In the genomic region with DNA sequence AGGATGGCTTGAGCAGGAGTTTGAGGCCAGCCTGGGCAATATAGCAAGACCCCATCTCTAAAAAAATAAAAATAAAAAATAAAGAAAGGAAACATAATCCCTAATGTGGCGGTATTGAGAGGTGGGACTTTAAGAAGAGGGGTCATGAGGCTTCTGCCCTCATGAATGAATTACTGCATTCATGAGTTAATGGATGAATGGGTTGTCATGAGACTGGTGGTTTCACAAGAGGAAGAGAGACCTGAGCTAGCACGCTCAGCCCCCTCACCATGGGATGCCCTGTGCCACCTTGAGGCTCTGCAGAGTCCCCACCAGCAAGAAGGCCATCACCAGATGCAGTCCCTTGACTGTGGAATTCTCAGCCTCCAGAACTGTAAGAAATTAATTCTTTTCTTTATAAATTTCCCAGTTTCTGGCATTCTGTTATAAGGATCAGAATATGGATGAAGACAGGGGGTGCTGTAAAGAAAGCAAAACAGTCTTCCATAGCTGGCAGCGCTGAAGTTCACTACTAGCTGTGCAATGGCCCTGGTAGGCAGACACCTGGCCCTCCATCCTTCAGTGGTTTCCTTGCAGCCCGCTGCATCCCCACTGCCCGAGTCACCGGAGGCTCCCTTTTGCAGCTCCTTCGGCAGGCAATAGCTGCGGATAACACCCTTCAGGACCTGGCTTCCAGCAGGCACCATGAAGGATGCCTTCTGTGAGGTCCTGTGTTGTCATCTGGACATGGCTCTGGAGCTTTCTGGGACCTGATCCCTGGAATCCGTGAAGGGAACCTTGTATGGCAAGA, we compare ENCODE assay signal across 18 cellular contexts. TPM values are rescaled to one million over a fixed set of nuclear protein-coding genes. Genes with fewer than 3 reads are reported as not detected.
DNase-seq lines count a peak whose midpoint lies in the region; ATAC-seq and TF ChIP-seq lines count a peak whose summit lies in the region.
"Had no signal": no experiment of that assay in that cellular context is flagged by ENCODE, and none has a peak within 500 bp of the region (broad histone marks: within the 10 kb centered on the region; RNA-seq: fewer than 3 reads in every experiment).

No MANE protein-coding gene starts in this region.

- H3K36me3 Mint-ChIP-seq in chondrocyte (ENCODE audit: low read depth) (no peaks in the 10 kb centered on the region), mesothelial cell of epicardium (no peaks in the 10 kb centered on the region)
- H3K36me3 Mint-ChIP-seq: CD4-positive, alpha-beta memory T cell had no signal

- no peaks in the 10 kb centered on the region for H3K9me3 Mint-ChIP-seq in chondrocyte (ENCODE audit: low read depth)
- no peaks in the 10 kb centered on the region for H3K9me3 Mint-ChIP-seq in mesothelial cell of epicardium
- H3K9me3 Mint-ChIP-seq: GM23338, HFFc6 had no signal

- DNase-seq in chondrocyte (ENCODE audit: low spot score) (peak; percentile 52), posterior vena cava (ENCODE audit: low spot score) (peak; percentile 41), NCI-H2029 (lab: John Stamatoyannopoulos, UW) (no peak), SK-N-DZ (ENCODE audit: low spot score) (no peak), mesothelial cell of epicardium (ENCODE audit: low spot score in 2 of 2, unreplicated experiment in 2 of 2) (no peak), amniotic stem cell (lab: John Stamatoyannopoulos, UW) (no peak)
- DNase-seq: BE2C; CD4-positive, alpha-beta memory T cell; DMS79; EL; HFFc6 had no signal

- H3K27me3 Mint-ChIP-seq in chondrocyte (ENCODE audit: low read depth) (peaks cover 30% of the 10 kb centered on the region), mesothelial cell of epicardium (ENCODE audit: low read depth) (peaks cover 13% of the 10 kb centered on the region)
- H3K27me3 Mint-ChIP-seq: CD4-positive, alpha-beta memory T cell had no signal

- H3K27me3 ChIP-seq in OCI-LY3 (ENCODE audit: low read depth, low read length), result no peaks in the 10 kb centered on the region
- H3K27me3 ChIP-seq: BE2C had no signal

- H3K4me3 Mint-ChIP-seq in chondrocyte (ENCODE audit: unreplicated experiment) (no peak overlapping the region), mesothelial cell of epicardium (no peak overlapping the region)
- H3K4me3 Mint-ChIP-seq: CD4-positive, alpha-beta memory T cell; GM23338; HFFc6 had no signal

- ATAC-seq in GM19463 (IDR thresholded peaks at IDR 0.05; ENCODE audit: unreplicated experiment), result peak; percentile 28
- ATAC-seq: A549, GM23338 had no signal

- H3K4me1 Mint-ChIP-seq in chondrocyte (ENCODE audit: low read depth), result no peaks in the 10 kb centered on the region
- H3K4me1 Mint-ChIP-seq in mesothelial cell of epicardium, result peaks cover 3% of the 10 kb centered on the region
- H3K4me1 Mint-ChIP-seq: GM23338 had no signal

- TF ChIP-seq CTCF in OCI-LY3 (IDR thresholded peaks at IDR 0.05; ENCODE audit: low read depth, low read length), result no peak
- no peak for TF ChIP-seq CTCF in chondrocyte (IDR thresholded peaks at IDR 0.05)
- TF ChIP-seq CTCF in mesothelial cell of epicardium (IDR thresholded peaks at IDR 0.05; ENCODE audit: unreplicated experiment), result no peak

- H3K27ac Mint-ChIP-seq in chondrocyte (ENCODE audit: unreplicated experiment) (no peak overlapping the region), mesothelial cell of epicardium (no peak overlapping the region)
- H3K27ac Mint-ChIP-seq: GM23338, HFFc6 had no signal

- no peaks in the 10 kb centered on the region for H3K9me3 ChIP-seq in OCI-LY3 (ENCODE audit: insufficient read depth, low read length)
- H3K9me3 ChIP-seq: A549, BE2C, HAP-1 had no signal

- peaks cover 42% of the 10 kb centered on the region for H3K79me2 ChIP-seq in OCI-LY3 (ENCODE audit: low read length)

- intact Hi-C loops in posterior vena cava (cut with DNase I), result no loop called here

- H3K4me3 ChIP-seq in OCI-LY3 (ENCODE audit: low read length), result peak overlapping the region; percentile 90
- H3K4me3 ChIP-seq: A549, GM23338, HAP-1 had no signal

- peaks cover 59% of the 10 kb centered on the region for H3K4me1 ChIP-seq in OCI-LY3 (ENCODE audit: low read length)
- H3K4me1 ChIP-seq: A549, BE2C, HAP-1 had no signal

- peak overlapping the region; percentile 99 for H3K4me2 ChIP-seq in OCI-LY3 (ENCODE audit: low read length)
- H3K4me2 ChIP-seq: A549, GM23338 had no signal

- no peaks in the 10 kb centered on the region; the same call in 1 of the 2 replicates for H4K20me1 ChIP-seq in OCI-LY3 (ENCODE audit: insufficient read depth, low read length)

- H3K9ac ChIP-seq in OCI-LY3 (ENCODE audit: low read length), result peak overlapping the region; percentile 97

- H2AFZ ChIP-seq in OCI-LY3 (ENCODE audit: low read depth, low read length), result no peak overlapping the region
- H2AFZ ChIP-seq: GM23338 had no signal

- peaks cover 18% of the 10 kb centered on the region for H3K36me3 ChIP-seq in OCI-LY3 (replicated peaks; ENCODE audit: low read depth, low read length)
- H3K36me3 ChIP-seq: BE2C, HAP-1 had no signal

- H3K27ac ChIP-seq in OCI-LY3 (ENCODE audit: low read length), result peak overlapping the region; percentile 96
- H3K27ac ChIP-seq: A549, C4-2B, HL-60 had no signal

RNA-seq across cellular contexts. Expression of gene NSG1, which starts 44.8 kb away (rescaled TPM):
- total RNA-seq in chondrocyte, result 0.42 TPM in 1 of 3 replicates, not detected in the others
- total RNA-seq in posterior vena cava, result under 1 TPM; 0.42 to 0.57 TPM
- polyA plus RNA-seq in SK-N-DZ (2014; cell fraction: cytosol; rRNA removed), result 64.8 and 69.7 TPM in 2 replicates
- 33.7 and 37.8 TPM in 2 replicates for polyA plus RNA-seq in SK-N-DZ (2014; cell fraction: nucleus; rRNA removed)
- 45.8 to 55.6 TPM (median 48.6 TPM) in 3 replicates for total RNA-seq in mesothelial cell of epicardium

RNA-seq across cellular contexts. Expression of gene ZBTB49, which starts 52.0 kb away (rescaled TPM):
- total RNA-seq in chondrocyte (4.3 to 6.4 TPM (median 5.2 TPM) in 3 replicates), posterior vena cava (1 to 10 TPM; 4.8 to 8.7 TPM), mesothelial cell of epicardium (8.4 to 9.5 TPM (median 8.6 TPM) in 3 replicates)
- 2.9 and 14.0 TPM in 2 replicates for polyA plus RNA-seq in SK-N-DZ (2014; cell fraction: cytosol; rRNA removed)
- 5.2 and 5.8 TPM in 2 replicates for polyA plus RNA-seq in SK-N-DZ (2014; cell fraction: nucleus; rRNA removed)

RNA-seq across cellular contexts. Expression of gene LYAR, which starts 52.1 kb away (rescaled TPM):
- total RNA-seq in chondrocyte (6.3 to 9.5 TPM (median 6.6 TPM) in 3 replicates), posterior vena cava (10 to 100 TPM in 1 of 2 donors, 1 to 10 TPM in 1; 8.4 to 14.1 TPM), mesothelial cell of epicardium (12.6 to 13.2 TPM (median 12.8 TPM) in 3 replicates)
- polyA plus RNA-seq in SK-N-DZ (2014; cell fraction: cytosol; rRNA removed), result 28.7 and 32.0 TPM in 2 replicates
- polyA plus RNA-seq in SK-N-DZ (2014; cell fraction: nucleus; rRNA removed), result 14.4 and 29.7 TPM in 2 replicates

Comparison
In these comparisons a context has a peak if more than half of its experiments do, and no peak if none do; other contexts are left out.
1. DNase-seq: peak in chondrocyte (single experiment) and posterior vena cava (single experiment); none in NCI-H2029 (single experiment), SK-N-DZ (single experiment), mesothelial cell of epicardium (0 of 2) and amniotic stem cell (single experiment).
2. RNA of gene NSG1, which starts 44.8 kb away (total RNA-seq): 45.8 to 55.6 TPM in mesothelial cell of epicardium; 0.42 to 0.57 TPM in posterior vena cava and 0.42 TPM in chondrocyte; every median in the first group is over 10 times any median in the second.